ENCODE assay signal across 8 cellular contexts in genomic region chr11:66408488-66409214, GRCh38.
DNase-seq lines count a peak whose midpoint lies in the region; ATAC-seq and TF ChIP-seq lines count a peak whose summit lies in the region.

No MANE protein-coding gene starts in this region.

- no peaks in the 10 kb centered on the region for H3K9me3 ChIP-seq in OCI-LY1 (ENCODE audit: low read length)

- H3K36me3 ChIP-seq in OCI-LY1 (ENCODE audit: insufficient read depth, low read length), result no peaks in the 10 kb centered on the region

- no peaks in the 10 kb centered on the region for H3K79me2 ChIP-seq in OCI-LY1 (ENCODE audit: insufficient read depth, low read length)

- no peak for ATAC-seq in GM19035 (IDR thresholded peaks at IDR 0.05; ENCODE audit: unreplicated experiment)

- H3K9me2 ChIP-seq in OCI-LY1 (ENCODE audit: low read depth, low read length), result no peaks in the 10 kb centered on the region

- no peak overlapping the region for H2AFZ ChIP-seq in OCI-LY1 (ENCODE audit: low read length)

- H3K27ac ChIP-seq in OCI-LY1 (ENCODE audit: low read depth, low read length, poor library complexity, severe bottlenecking), result no peak overlapping the region

- no peaks in the 10 kb centered on the region for H3K27me3 ChIP-seq in OCI-LY1 (ENCODE audit: insufficient read depth, low read length)

- peak overlapping the region; percentile 65 for H3K4me2 ChIP-seq in OCI-LY1 (ENCODE audit: low read length)

- no peaks in the 10 kb centered on the region for H3F3A ChIP-seq in OCI-LY1 (ENCODE audit: insufficient read depth, low read length)

- H3K9ac ChIP-seq in OCI-LY1 (ENCODE audit: low read length), result no peak overlapping the region

- H3K4me1 ChIP-seq in OCI-LY1 (ENCODE audit: insufficient read depth, low read length, severe bottlenecking), result peaks cover 7% of the 10 kb centered on the region

- TF ChIP-seq CTCF in GM12875 (IDR thresholded peaks at IDR 0.05; ENCODE audit: borderline replicate concordance, insufficient read depth, low read depth, low read length), result peak; percentile 99
- peak; percentile 100 for TF ChIP-seq CTCF in OCI-LY1 (IDR thresholded peaks at IDR 0.05; ENCODE audit: low read length)
- peak; percentile 98 for TF ChIP-seq CTCF in epithelial cell of esophagus (IDR thresholded peaks at IDR 0.05; ENCODE audit: insufficient read depth, low read depth, low read length, missing control alignments)

- no peaks in the 10 kb centered on the region for H4K20me1 ChIP-seq in OCI-LY1 (ENCODE audit: insufficient read depth, low read length)

- DNase-seq in HuH-7.5 (ENCODE audit: low spot score) (peak; percentile 100), epithelial cell of esophagus (ENCODE audit: low read depth) (peak; percentile 83), middle frontal gyrus (ENCODE audit: extremely low spot score, low spot score) (peak; percentile 78)
- DNase-seq in activated CD8-positive, alpha-beta memory T cell treated with anti-CD3 and anti-CD28 coated beads, Interleukin-2, amount 50 U/mL, for 48 hours, result peak; percentile 99
- DNase-seq in stimulated activated CD8-positive, alpha-beta memory T cell treated with anti-CD3 and anti-CD28 coated beads, Interleukin-2, amount 100 ng/mL, for 1 hour (ENCODE audit: low read depth in 2 of 2), result peak; percentile 81 to 89

- H3K4me3 ChIP-seq in GM12875 (ENCODE audit: low read depth, low read length) (peak overlapping the region; percentile 21), OCI-LY1 (ENCODE audit: low read depth, low read length, poor library complexity, severe bottlenecking) (peak overlapping the region; percentile 48), epithelial cell of esophagus (ENCODE audit: low read length) (peak overlapping the region; percentile 14)
